In the genomic region with DNA sequence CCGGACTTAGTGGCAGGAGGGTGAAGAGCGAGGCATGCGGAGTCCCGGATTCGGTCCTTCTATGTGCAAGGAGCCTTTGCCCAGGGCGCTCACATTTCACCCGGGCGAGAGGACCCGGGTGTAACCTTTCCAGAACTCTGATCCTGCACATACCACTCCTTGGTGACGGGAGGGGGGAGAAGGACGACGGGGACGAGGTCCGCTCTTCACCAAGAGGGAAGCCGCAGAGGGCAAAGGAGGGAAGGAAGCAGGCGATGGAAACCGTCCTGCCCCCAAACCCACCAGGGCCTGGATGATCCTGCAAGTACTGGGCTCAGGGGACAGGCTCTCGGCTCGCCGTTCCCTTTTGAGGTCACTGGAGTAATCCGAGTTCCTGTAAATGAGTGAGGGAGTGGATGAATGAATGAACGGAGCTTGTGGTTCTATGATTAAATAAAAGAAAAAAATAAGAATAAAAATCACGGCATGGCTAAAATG, we compare ENCODE assay signal across 11 cellular contexts. TPM values are rescaled to one million over a fixed set of nuclear protein-coding genes. Genes with fewer than 3 reads are reported as not detected.
DNase-seq lines count a peak whose midpoint lies in the region; ATAC-seq lines count a peak whose summit lies in the region.
"Had no signal": no experiment of that assay in that cellular context is flagged by ENCODE, and none has a peak within 500 bp of the region (broad histone marks: within the 10 kb centered on the region; RNA-seq: fewer than 3 reads in every experiment).

No MANE protein-coding gene starts in this region.

- ATAC-seq in GM18909 (IDR thresholded peaks at IDR 0.05; ENCODE audit: poor library complexity, unreplicated experiment), result no peak

- DNase-seq in ELF-1 (ENCODE audit: low read depth, low spot score) (peak; percentile 23), immature natural killer cell (no peak), DMS53 treated with DMSO at 0.1 percent for 48 hours (lab: John Stamatoyannopoulos, UW; ENCODE audit: unreplicated experiment) (no peak), NCI-H128 (lab: John Stamatoyannopoulos, UW; ENCODE audit: unreplicated experiment) (no peak), HuH-7 (ENCODE audit: low spot score) (no peak)
- no peak for DNase-seq in activated naive CD8-positive, alpha-beta T cell treated with anti-CD3 and anti-CD28 coated beads for 36 hours
- DNase-seq: NCI-H1694 had no signal

- H3K27me3 Mint-ChIP-seq in activated naive CD8-positive, alpha-beta T cell treated with anti-CD3 and anti-CD28 coated beads for 36 hours, result peaks cover 84% of the 10 kb centered on the region
- H3K27me3 Mint-ChIP-seq in immature natural killer cell (ENCODE audit: low read depth in 3 of 3), result peaks cover 9 to 34% (median 18%) of the 10 kb centered on the region in 3 donors

- H3K27ac Mint-ChIP-seq in activated naive CD8-positive, alpha-beta T cell treated with anti-CD3 and anti-CD28 coated beads for 36 hours, result no peak overlapping the region
- no peak overlapping the region for H3K27ac Mint-ChIP-seq in immature natural killer cell

- no peak overlapping the region for H3K27ac ChIP-seq in skin epidermis
- H3K27ac ChIP-seq: SJSA1 had no signal

- no peaks in the 10 kb centered on the region for H3K36me3 Mint-ChIP-seq in activated naive CD8-positive, alpha-beta T cell treated with anti-CD3 and anti-CD28 coated beads for 36 hours
- H3K36me3 Mint-ChIP-seq in immature natural killer cell, result no peaks in the 10 kb centered on the region

- H3K4me3 ChIP-seq in skin epidermis, result peak overlapping the region in 4 of 7 experiments; percentile 28 to 51 (median 39)

- H3K9me3 Mint-ChIP-seq in activated naive CD8-positive, alpha-beta T cell treated with anti-CD3 and anti-CD28 coated beads for 36 hours, result no peaks in the 10 kb centered on the region
- no peaks in the 10 kb centered on the region for H3K9me3 Mint-ChIP-seq in immature natural killer cell

- peak overlapping the region; percentile 32 for H3K4me3 Mint-ChIP-seq in activated naive CD8-positive, alpha-beta T cell treated with anti-CD3 and anti-CD28 coated beads for 36 hours
- H3K4me3 Mint-ChIP-seq in immature natural killer cell, result peak overlapping the region; percentile 47 to 54 (median 49)

- H3K4me1 Mint-ChIP-seq in activated naive CD8-positive, alpha-beta T cell treated with anti-CD3 and anti-CD28 coated beads for 36 hours, result peaks cover 10% of the 10 kb centered on the region
- peaks cover 0 to 8% of the 10 kb centered on the region in 2 donors for H3K4me1 Mint-ChIP-seq in immature natural killer cell

RNA-seq across cellular contexts. Expression of gene SYPL2, which starts 1.0 kb away (rescaled TPM):
- total RNA-seq in activated naive CD8-positive, alpha-beta T cell treated with anti-CD3 and anti-CD28 coated beads for 36 hours, result not detected
- under 1 TPM in 2 of 3 donors, not detected in 1; 0.08 to 0.28 TPM for polyA plus RNA-seq in immature natural killer cell
- polyA plus RNA-seq: neural cell had no signal

RNA-seq across cellular contexts. Expression of gene ATXN7L2, which starts 16.4 kb away (rescaled TPM):
- total RNA-seq in activated naive CD8-positive, alpha-beta T cell treated with anti-CD3 and anti-CD28 coated beads for 36 hours, result 10 to 100 TPM; 14.6 to 15.6 TPM
- polyA plus RNA-seq in immature natural killer cell, result 1 to 10 TPM in 2 of 3 donors, under 1 TPM in 1; 0.94 to 8.9 (median 4.1) TPM

RNA-seq across cellular contexts. Expression of gene CYB561D1, which starts 26.6 kb away (rescaled TPM):
- total RNA-seq in activated naive CD8-positive, alpha-beta T cell treated with anti-CD3 and anti-CD28 coated beads for 36 hours, result 1 to 10 TPM; 6.3 to 8.1 TPM
- polyA plus RNA-seq in immature natural killer cell, result 10 to 100 TPM in 2 of 3 donors, 1 to 10 TPM in 1; 8.8 to 20.3 (median 10.2) TPM

RNA-seq across cellular contexts. Expression of gene PSMA5, which starts 41.1 kb away (rescaled TPM):
- total RNA-seq in activated naive CD8-positive, alpha-beta T cell treated with anti-CD3 and anti-CD28 coated beads for 36 hours, result 100 to 1,000 TPM; 247 to 252 TPM
- 100 to 1,000 TPM; 115 to 146 (median 123) TPM for polyA plus RNA-seq in immature natural killer cell

RNA-seq across cellular contexts. Expression of gene AMIGO1, which starts 42.2 kb away (rescaled TPM):
- total RNA-seq in activated naive CD8-positive, alpha-beta T cell treated with anti-CD3 and anti-CD28 coated beads for 36 hours, result 1 to 10 TPM; 2.1 to 2.5 TPM
- polyA plus RNA-seq in immature natural killer cell, result 10 to 100 TPM in 1 of 3 donors, 1 to 10 TPM in 2; 3.6 to 12.5 (median 5.0) TPM
